Comparison of ENCODE assay signal across 2 cellular contexts in the genomic region with DNA sequence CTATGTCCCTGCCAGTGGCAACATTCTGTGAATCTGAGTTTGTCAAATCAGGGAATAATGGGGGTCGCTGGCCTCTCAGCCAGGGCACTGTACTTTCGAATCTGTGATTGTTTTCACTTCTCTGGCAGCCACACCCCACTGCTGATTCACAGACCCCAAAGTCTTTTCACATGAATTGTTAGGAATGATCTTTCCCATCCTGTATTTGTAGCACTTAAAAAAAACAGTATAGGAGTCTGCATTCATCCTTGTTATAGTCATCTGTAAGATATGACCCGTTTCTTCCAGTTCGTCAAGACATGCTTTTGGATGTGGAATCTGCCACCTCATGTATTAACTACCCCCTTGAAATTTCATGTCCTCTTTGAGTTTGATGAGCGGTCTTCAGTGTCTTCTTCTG.
TF ChIP-seq lines count a peak whose summit lies in the region.

No MANE protein-coding gene starts in this region.

TF ChIP-seq in SK-N-SH, 30 proteins besides CTCF, POLR2A, EP300 and RAD21 (continued from another document):
- TF ChIP-seq RXRA (IDR thresholded peaks at IDR 0.05; ENCODE audit: borderline replicate concordance, low read depth): no peak
- no peak for TF ChIP-seq CHD2 (IDR thresholded peaks at IDR 0.05; ENCODE audit: low read length, partially characterized antibody)
- TF ChIP-seq TAF1 (IDR thresholded peaks at IDR 0.05; ENCODE audit: borderline replicate concordance, low read depth, low read length): no peak
- no peak for TF ChIP-seq EZH2phosphoT487 (IDR thresholded peaks at IDR 0.05; ENCODE audit: borderline replicate concordance, low read depth)
- no peak for TF ChIP-seq YY1 (IDR thresholded peaks at IDR 0.05; ENCODE audit: low read depth)
- TF ChIP-seq FOSL2 (IDR thresholded peaks at IDR 0.05; ENCODE audit: borderline replicate concordance, low read depth): no peak

TF ChIP-seq in SK-N-SH treated with all-trans-retinoic acid at 6 μM for 48 hours, 23 proteins besides CTCF, POLR2A, EP300 and RAD21 (continued from another document):
- TF ChIP-seq, protein P1, sequence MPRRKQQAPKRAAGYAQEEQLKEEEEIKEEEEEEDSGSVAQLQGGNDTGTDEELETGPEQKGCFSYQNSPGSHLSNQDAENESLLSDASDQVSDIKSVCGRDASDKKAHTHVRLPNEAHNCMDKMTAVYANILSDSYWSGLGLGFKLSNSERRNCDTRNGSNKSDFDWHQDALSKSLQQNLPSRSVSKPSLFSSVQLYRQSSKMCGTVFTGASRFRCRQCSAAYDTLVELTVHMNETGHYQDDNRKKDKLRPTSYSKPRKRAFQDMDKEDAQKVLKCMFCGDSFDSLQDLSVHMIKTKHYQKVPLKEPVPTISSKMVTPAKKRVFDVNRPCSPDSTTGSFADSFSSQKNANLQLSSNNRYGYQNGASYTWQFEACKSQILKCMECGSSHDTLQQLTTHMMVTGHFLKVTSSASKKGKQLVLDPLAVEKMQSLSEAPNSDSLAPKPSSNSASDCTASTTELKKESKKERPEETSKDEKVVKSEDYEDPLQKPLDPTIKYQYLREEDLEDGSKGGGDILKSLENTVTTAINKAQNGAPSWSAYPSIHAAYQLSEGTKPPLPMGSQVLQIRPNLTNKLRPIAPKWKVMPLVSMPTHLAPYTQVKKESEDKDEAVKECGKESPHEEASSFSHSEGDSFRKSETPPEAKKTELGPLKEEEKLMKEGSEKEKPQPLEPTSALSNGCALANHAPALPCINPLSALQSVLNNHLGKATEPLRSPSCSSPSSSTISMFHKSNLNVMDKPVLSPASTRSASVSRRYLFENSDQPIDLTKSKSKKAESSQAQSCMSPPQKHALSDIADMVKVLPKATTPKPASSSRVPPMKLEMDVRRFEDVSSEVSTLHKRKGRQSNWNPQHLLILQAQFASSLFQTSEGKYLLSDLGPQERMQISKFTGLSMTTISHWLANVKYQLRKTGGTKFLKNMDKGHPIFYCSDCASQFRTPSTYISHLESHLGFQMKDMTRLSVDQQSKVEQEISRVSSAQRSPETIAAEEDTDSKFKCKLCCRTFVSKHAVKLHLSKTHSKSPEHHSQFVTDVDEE (CRISPR knock-in tag; IDR thresholded peaks at IDR 0.05): no peak
- TF ChIP-seq ZFP30 (CRISPR knock-in tag; IDR thresholded peaks at IDR 0.05) (no peak), BACH2 (CRISPR knock-in tag; IDR thresholded peaks at IDR 0.05; ENCODE audit: borderline replicate concordance) (no peak)
